In the genomic region with DNA sequence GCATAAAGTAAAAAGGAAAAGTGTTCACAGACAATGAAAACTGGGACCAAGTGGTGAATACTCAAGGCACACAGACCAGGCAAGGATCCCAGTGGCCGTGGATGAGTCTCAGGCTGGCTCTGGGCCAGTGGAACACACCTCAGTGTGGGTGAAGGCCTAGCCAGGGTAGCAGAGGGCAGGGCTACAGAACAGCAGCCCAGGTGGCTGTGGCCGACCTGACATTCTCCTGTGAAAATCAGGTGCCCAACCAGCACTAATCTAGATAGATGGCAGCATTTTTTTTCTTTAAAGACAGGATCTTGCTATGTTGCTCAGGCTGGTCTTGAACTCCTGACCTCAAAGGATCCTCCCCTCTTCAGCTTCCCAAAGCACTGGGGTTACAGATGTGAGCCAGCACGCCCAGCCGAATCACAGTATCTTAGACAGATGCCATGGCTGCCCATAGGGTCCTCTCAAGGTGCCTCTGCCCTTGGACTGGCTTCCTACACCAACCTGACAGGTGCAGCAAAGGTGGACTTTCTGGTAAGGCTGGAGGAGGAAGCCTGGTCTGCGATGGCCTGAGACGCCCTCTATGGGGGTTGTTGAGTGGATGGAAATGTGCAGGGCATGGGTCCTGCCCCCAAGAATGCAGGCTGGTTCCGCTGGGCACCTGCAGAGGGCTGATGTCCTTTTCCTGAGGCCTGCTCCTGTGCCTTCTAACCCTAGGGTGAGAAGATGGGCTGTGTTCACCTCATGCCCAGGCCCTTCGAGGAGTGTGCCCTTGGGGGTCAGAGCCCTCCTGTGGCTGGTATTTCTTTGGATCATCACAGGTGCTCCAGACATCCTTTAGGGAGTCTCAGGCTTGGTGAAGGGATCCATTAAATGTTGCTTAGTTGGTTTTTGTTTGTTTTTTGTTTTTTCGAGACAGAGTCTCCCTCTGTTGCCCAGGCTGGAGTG, we compare ENCODE assay signal across 1 cellular context.
TF ChIP-seq lines count a peak whose summit lies in the region.

No MANE protein-coding gene starts in this region.

TF ChIP-seq in SK-N-SH, 30 proteins besides CTCF, POLR2A, EP300 and RAD21 (continued from another document):
- TF ChIP-seq NFIC (IDR thresholded peaks at IDR 0.05; ENCODE audit: borderline replicate concordance) (no peak), TCF12 (IDR thresholded peaks at IDR 0.05) (no peak), JUND (IDR thresholded peaks at IDR 0.05) (no peak), RXRA (IDR thresholded peaks at IDR 0.05; ENCODE audit: borderline replicate concordance, low read depth) (no peak)
- TF ChIP-seq, protein P1, sequence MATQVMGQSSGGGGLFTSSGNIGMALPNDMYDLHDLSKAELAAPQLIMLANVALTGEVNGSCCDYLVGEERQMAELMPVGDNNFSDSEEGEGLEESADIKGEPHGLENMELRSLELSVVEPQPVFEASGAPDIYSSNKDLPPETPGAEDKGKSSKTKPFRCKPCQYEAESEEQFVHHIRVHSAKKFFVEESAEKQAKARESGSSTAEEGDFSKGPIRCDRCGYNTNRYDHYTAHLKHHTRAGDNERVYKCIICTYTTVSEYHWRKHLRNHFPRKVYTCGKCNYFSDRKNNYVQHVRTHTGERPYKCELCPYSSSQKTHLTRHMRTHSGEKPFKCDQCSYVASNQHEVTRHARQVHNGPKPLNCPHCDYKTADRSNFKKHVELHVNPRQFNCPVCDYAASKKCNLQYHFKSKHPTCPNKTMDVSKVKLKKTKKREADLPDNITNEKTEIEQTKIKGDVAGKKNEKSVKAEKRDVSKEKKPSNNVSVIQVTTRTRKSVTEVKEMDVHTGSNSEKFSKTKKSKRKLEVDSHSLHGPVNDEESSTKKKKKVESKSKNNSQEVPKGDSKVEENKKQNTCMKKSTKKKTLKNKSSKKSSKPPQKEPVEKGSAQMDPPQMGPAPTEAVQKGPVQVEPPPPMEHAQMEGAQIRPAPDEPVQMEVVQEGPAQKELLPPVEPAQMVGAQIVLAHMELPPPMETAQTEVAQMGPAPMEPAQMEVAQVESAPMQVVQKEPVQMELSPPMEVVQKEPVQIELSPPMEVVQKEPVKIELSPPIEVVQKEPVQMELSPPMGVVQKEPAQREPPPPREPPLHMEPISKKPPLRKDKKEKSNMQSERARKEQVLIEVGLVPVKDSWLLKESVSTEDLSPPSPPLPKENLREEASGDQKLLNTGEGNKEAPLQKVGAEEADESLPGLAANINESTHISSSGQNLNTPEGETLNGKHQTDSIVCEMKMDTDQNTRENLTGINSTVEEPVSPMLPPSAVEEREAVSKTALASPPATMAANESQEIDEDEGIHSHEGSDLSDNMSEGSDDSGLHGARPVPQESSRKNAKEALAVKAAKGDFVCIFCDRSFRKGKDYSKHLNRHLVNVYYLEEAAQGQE (IDR thresholded peaks at IDR 0.05; ENCODE audit: low read depth, low read length), result no peak
